ENCODE assay signal across 1 cellular context in the genomic region with DNA sequence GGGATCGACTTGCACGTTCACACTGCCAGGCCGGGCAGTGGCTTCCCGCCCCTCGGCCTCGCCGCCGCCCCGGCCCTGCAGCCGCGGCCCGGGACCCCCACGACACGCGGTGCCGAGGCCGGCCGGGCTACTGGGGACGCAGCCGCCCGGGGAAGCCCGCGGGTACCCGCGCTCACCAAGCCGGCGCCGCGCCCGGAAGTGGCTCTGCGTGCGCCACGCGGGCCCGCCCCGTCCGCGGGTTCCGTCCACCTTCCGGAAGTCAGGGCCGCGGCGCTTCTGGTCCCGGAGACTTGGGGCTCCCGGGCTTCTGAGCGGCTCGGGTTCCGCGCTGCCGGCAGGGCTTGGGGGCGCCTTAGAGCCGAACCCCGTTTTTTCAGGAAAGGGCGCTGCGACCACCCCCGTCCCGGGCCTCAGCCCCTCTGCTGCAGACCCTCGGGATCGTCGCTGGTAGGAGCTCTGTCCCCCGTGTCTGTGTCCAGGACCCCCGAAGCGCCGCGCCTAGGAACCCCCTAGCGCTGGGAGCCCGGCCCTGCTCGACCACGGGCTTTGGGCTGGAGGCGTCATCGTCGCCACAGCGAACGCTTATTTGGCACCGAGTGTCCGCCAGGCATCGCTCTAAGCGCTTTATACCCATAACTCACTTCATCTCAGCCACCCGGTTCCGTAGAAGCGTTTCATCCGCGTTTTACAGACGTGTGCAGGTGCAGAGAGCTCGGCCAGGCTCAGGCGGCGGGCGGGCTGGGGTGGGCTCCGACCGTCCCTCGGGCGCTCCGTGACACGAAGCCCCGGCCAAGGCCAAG.
TF ChIP-seq lines count a peak whose summit lies in the region.

A gene with protein sequence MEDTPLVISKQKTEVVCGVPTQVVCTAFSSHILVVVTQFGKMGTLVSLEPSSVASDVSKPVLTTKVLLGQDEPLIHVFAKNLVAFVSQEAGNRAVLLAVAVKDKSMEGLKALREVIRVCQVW (minus strand): TSS at position 200 of the 800 bp plus-strand sequence. CDS start 693 bp downstream, outside the sequence.

TF ChIP-seq in GM23338, 12 proteins besides CTCF, POLR2A, EP300 and RAD21 (continued from another document):
- TF ChIP-seq, protein P1, sequence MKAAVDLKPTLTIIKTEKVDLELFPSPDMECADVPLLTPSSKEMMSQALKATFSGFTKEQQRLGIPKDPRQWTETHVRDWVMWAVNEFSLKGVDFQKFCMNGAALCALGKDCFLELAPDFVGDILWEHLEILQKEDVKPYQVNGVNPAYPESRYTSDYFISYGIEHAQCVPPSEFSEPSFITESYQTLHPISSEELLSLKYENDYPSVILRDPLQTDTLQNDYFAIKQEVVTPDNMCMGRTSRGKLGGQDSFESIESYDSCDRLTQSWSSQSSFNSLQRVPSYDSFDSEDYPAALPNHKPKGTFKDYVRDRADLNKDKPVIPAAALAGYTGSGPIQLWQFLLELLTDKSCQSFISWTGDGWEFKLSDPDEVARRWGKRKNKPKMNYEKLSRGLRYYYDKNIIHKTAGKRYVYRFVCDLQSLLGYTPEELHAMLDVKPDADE (IDR thresholded peaks at IDR 0.05), result no peak
- TF ChIP-seq, protein P2, sequence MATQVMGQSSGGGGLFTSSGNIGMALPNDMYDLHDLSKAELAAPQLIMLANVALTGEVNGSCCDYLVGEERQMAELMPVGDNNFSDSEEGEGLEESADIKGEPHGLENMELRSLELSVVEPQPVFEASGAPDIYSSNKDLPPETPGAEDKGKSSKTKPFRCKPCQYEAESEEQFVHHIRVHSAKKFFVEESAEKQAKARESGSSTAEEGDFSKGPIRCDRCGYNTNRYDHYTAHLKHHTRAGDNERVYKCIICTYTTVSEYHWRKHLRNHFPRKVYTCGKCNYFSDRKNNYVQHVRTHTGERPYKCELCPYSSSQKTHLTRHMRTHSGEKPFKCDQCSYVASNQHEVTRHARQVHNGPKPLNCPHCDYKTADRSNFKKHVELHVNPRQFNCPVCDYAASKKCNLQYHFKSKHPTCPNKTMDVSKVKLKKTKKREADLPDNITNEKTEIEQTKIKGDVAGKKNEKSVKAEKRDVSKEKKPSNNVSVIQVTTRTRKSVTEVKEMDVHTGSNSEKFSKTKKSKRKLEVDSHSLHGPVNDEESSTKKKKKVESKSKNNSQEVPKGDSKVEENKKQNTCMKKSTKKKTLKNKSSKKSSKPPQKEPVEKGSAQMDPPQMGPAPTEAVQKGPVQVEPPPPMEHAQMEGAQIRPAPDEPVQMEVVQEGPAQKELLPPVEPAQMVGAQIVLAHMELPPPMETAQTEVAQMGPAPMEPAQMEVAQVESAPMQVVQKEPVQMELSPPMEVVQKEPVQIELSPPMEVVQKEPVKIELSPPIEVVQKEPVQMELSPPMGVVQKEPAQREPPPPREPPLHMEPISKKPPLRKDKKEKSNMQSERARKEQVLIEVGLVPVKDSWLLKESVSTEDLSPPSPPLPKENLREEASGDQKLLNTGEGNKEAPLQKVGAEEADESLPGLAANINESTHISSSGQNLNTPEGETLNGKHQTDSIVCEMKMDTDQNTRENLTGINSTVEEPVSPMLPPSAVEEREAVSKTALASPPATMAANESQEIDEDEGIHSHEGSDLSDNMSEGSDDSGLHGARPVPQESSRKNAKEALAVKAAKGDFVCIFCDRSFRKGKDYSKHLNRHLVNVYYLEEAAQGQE (IDR thresholded peaks at IDR 0.05; ENCODE audit: unreplicated experiment), result no peak
